ENCODE assay signal across 8 cellular contexts in the genomic region with DNA sequence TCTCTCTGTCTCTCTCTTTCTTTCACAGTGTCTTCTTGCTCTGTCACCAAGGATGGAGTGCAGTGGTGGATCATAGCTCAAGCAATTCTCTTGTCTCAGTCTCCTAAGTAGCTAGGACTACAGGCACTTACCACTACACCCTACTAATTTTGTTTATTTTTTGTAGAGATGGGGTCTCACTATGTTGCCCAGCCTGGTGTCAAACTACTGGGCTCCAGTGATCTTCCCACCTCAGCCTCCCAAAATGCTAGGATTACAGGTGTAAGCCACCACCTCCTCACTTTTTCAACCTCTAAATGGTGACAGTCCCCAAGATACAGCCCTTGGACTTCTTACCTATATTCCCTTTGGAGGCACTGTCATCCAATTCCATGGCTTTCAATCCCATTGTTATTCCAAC.
"Had no signal": no experiment of that assay in that cellular context is flagged by ENCODE, and none has a peak within 500 bp of the region (broad histone marks: within the 10 kb centered on the region; RNA-seq: fewer than 3 reads in every experiment).

No MANE protein-coding gene starts in this region.

- H3K4me3 ChIP-seq: GM12878 had no signal

- ATAC-seq: GM12878 had no signal

- DNase-seq: GDM1, GF-D8 had no signal

- FAIRE-seq: G401.6, GM12878, GM12891, GM12892, GM18507, GM19239 had no signal
